20 cellular contexts compared by ENCODE assay signal in genomic region chr20:44596010-44596409, GRCh38. TPM values are rescaled to one million over a fixed set of nuclear protein-coding genes. Genes with fewer than 3 reads are reported as not detected.
DNase-seq lines count a peak whose midpoint lies in the region; ATAC-seq, FAIRE-seq and TF ChIP-seq lines count a peak whose summit lies in the region.
"Had no signal": no experiment of that assay in that cellular context is flagged by ENCODE, and none has a peak within 500 bp of the region (broad histone marks: within the 10 kb centered on the region; RNA-seq: fewer than 3 reads in every experiment).

No MANE protein-coding gene starts in this region.

- H3K4me1 ChIP-seq in Karpas-422 (ENCODE audit: low read length) (peaks cover 95% of the 10 kb centered on the region), ascending aorta (peaks cover 39 to 70% of the 10 kb centered on the region in 2 donors), tibial artery (peaks cover 3 to 86% (median 67%) of the 10 kb centered on the region in 4 donors)

- H2AFZ ChIP-seq in Karpas-422 (ENCODE audit: low read length) = no peak overlapping the region

- no peak for TF ChIP-seq CTCF in ascending aorta (IDR thresholded peaks at IDR 0.05)
- TF ChIP-seq CTCF in tibial artery (IDR thresholded peaks at IDR 0.05) = no peak

- H3K9me3 ChIP-seq in Karpas-422 (ENCODE audit: low read length) (no peaks in the 10 kb centered on the region), ascending aorta (no peaks in the 10 kb centered on the region), tibial artery (no peaks in the 10 kb centered on the region)
- H3K9me3 ChIP-seq: body of pancreas, neutrophil, Peyer's patch had no signal

- no peaks in the 10 kb centered on the region for H3K9me2 ChIP-seq in Karpas-422 (replicated peaks; ENCODE audit: insufficient read depth, low read length)

- H3K9me3 Mint-ChIP-seq in naive B cell = no peaks in the 10 kb centered on the region
- H3K9me3 Mint-ChIP-seq in stimulated activated naive CD8-positive, alpha-beta T cell treated with anti-CD3 and anti-CD28 coated beads, Interleukin-15, amount 100 ng/mL, for 72 hours = no peaks in the 10 kb centered on the region
- H3K9me3 Mint-ChIP-seq: activated naive CD4-positive, alpha-beta T cell treated with anti-CD3 and anti-CD28 coated beads for 36 hours; CD14-positive monocyte; dendritic cell treated with granulocyte-macrophage colony-stimulating factor and Interleukin-4, amounts not matched to agents 40 ng/mL and 50 ng/mL, for 4 days; mesothelial cell of epicardium had no signal

- H3K36me3 ChIP-seq in Karpas-422 (ENCODE audit: insufficient read depth, low read length) (peaks cover 70% of the 10 kb centered on the region), ascending aorta (peaks cover 5 to 20% of the 10 kb centered on the region in 2 donors), tibial artery (peaks cover 8 to 16% (median 15%) of the 10 kb centered on the region in 3 donors)
- H3K36me3 ChIP-seq: neutrophil had no signal

- H3K27ac Mint-ChIP-seq in naive B cell = peak overlapping the region in 4 of 6 donors; percentile 91 to 98 (median 96)
- H3K27ac Mint-ChIP-seq in stimulated activated naive CD8-positive, alpha-beta T cell treated with anti-CD3 and anti-CD28 coated beads, Interleukin-15, amount 100 ng/mL, for 72 hours = no peak overlapping the region
- H3K27ac Mint-ChIP-seq: activated CD4-positive, alpha-beta T cell treated with anti-CD3 and anti-CD28 coated beads for 36 hours; activated naive CD4-positive, alpha-beta T cell treated with anti-CD3 and anti-CD28 coated beads for 36 hours; dendritic cell treated with granulocyte-macrophage colony-stimulating factor and Interleukin-4, amounts not matched to agents 40 ng/mL and 50 ng/mL, for 4 days; mesothelial cell of epicardium had no signal

- no peak for FAIRE-seq in H54 (lab: Jason Lieb, UNC)
- FAIRE-seq: islet of Langerhans had no signal

- intact Hi-C loops in ascending aorta (cut with DNase I) = no loop called here
- intact Hi-C loops in tibial artery (cut with DNase I; ENCODE audit: low total_unique reads) = no loop called here

- DNase-seq in Karpas-422 = no peak
- no peak for DNase-seq in ascending aorta (ENCODE audit: low spot score in 2 of 2)
- DNase-seq in naive B cell = no peak
- peak in 1 of 2 donors; percentile 3 for DNase-seq in tibial artery
- no peak for DNase-seq in stimulated activated naive CD8-positive, alpha-beta T cell treated with anti-CD3 and anti-CD28 coated beads, Interleukin-15, amount 100 ng/mL, for 72 hours
- DNase-seq in H54 (ENCODE audit: insufficient read length, low spot score) = no peak
- DNase-seq: activated CD4-positive, alpha-beta T cell treated with anti-CD3 and anti-CD28 coated beads for 36 hours; activated naive CD4-positive, alpha-beta T cell treated with anti-CD3 and anti-CD28 coated beads for 36 hours; body of pancreas; KBM-7; NCI-H1092 treated with DMSO at 0.1 percent for 48 hours; Peyer's patch; stimulated activated CD4-positive, alpha-beta T cell treated with anti-CD3 and anti-CD28 coated beads, Interleukin-2, amount 100 ng/mL, for 48 hours had no signal

- peak overlapping the region; percentile 56 for H3K9ac ChIP-seq in Karpas-422 (ENCODE audit: low read length)

- ATAC-seq in naive B cell (ENCODE audit: low read depth in 2 of 2) = no peak
- ATAC-seq in HG03354 (IDR thresholded peaks at IDR 0.05; ENCODE audit: poor library complexity, severe bottlenecking, unreplicated experiment) = no peak
- ATAC-seq in stimulated activated naive CD8-positive, alpha-beta T cell treated with anti-CD3 and anti-CD28 coated beads, Interleukin-15, amount 100 ng/mL, for 72 hours = no peak
- ATAC-seq: activated CD4-positive, alpha-beta T cell treated with anti-CD3 and anti-CD28 coated beads for 36 hours; body of pancreas; SK-N-SH treated with all-trans-retinoic acid at 6 μM for 48 hours had no signal

- H3K36me3 Mint-ChIP-seq in naive B cell = peaks cover 15 to 24% of the 10 kb centered on the region in 2 donors

- peaks cover 7% of the 10 kb centered on the region; the same call in 1 of the 2 replicates for H4K20me1 ChIP-seq in Karpas-422 (ENCODE audit: insufficient read depth, low read depth, low read length)

- no peaks in the 10 kb centered on the region for H3K27me3 Mint-ChIP-seq in naive B cell
- H3K27me3 Mint-ChIP-seq in stimulated activated naive CD8-positive, alpha-beta T cell treated with anti-CD3 and anti-CD28 coated beads, Interleukin-15, amount 100 ng/mL, for 72 hours = no peaks in the 10 kb centered on the region
- H3K27me3 Mint-ChIP-seq: activated CD4-positive, alpha-beta T cell treated with anti-CD3 and anti-CD28 coated beads for 36 hours; dendritic cell treated with granulocyte-macrophage colony-stimulating factor and Interleukin-4, amounts not matched to agents 40 ng/mL and 50 ng/mL, for 4 days had no signal

- H3K4me3 ChIP-seq in Karpas-422 (ENCODE audit: low read length) = no peak overlapping the region; the same call in 1 of the 2 replicates
- H3K4me3 ChIP-seq in ascending aorta = no peak overlapping the region
- no peak overlapping the region for H3K4me3 ChIP-seq in tibial artery
- H3K4me3 ChIP-seq: body of pancreas, Peyer's patch had no signal

- no peaks in the 10 kb centered on the region for H3K27me3 ChIP-seq in Karpas-422 (ENCODE audit: low read length)
- H3K27me3 ChIP-seq in ascending aorta = no peaks in the 10 kb centered on the region
- no peaks in the 10 kb centered on the region for H3K27me3 ChIP-seq in tibial artery
- H3K27me3 ChIP-seq: body of pancreas, neutrophil, Peyer's patch had no signal

- H3K4me3 Mint-ChIP-seq in naive B cell = peak overlapping the region in 5 of 8 donors; percentile 40 to 91 (median 76)
- H3K4me3 Mint-ChIP-seq in stimulated activated naive CD8-positive, alpha-beta T cell treated with anti-CD3 and anti-CD28 coated beads, Interleukin-15, amount 100 ng/mL, for 72 hours = no peak overlapping the region
- H3K4me3 Mint-ChIP-seq: activated CD4-positive, alpha-beta T cell treated with anti-CD3 and anti-CD28 coated beads for 36 hours; activated naive CD4-positive, alpha-beta T cell treated with anti-CD3 and anti-CD28 coated beads for 36 hours; CD14-positive monocyte; dendritic cell treated with granulocyte-macrophage colony-stimulating factor and Interleukin-4, amounts not matched to agents 40 ng/mL and 50 ng/mL, for 4 days; mesothelial cell of epicardium had no signal

- peak overlapping the region; percentile 88 for H3K27ac ChIP-seq in Karpas-422 (ENCODE audit: low read length)
- peak overlapping the region; percentile 97 for H3K27ac ChIP-seq in ascending aorta
- H3K27ac ChIP-seq in tibial artery = peak overlapping the region; percentile 81 to 89
- H3K27ac ChIP-seq: body of pancreas, neutrophil had no signal

- no peak for TF ChIP-seq POLR2A in H54 (IDR thresholded peaks at IDR 0.05; ENCODE audit: low read depth, low read length)

- H3K4me2 ChIP-seq in Karpas-422 (ENCODE audit: low read depth, low read length, poor library complexity, severe bottlenecking) = peak overlapping the region; percentile 57

- peaks cover 98% of the 10 kb centered on the region for H3K79me2 ChIP-seq in Karpas-422 (ENCODE audit: low read length)

- H3K4me1 Mint-ChIP-seq in naive B cell = peaks cover 43 to 84% (median 75%) of the 10 kb centered on the region in 3 donors
- H3K4me1 Mint-ChIP-seq in stimulated activated naive CD8-positive, alpha-beta T cell treated with anti-CD3 and anti-CD28 coated beads, Interleukin-15, amount 100 ng/mL, for 72 hours = peaks cover 31% of the 10 kb centered on the region

RNA-seq across cellular contexts. Expression of gene PKIG, which starts 13.6 kb away (rescaled TPM):
- 261 and 285 TPM in 2 replicates for total RNA-seq in Karpas-422 (2014; rRNA removed; shearing (Covaris generic); ENCODE audit: low replicate concordance)
- total RNA-seq in ascending aorta = 84.7 TPM
- polyA plus RNA-seq in naive B cell (ENCODE audit: low read depth in 6 of 6) = 100 to 1,000 TPM in 4 of 6 donors, 10 to 100 TPM in 2; 74.7 to 219 (median 103) TPM

RNA-seq across cellular contexts. Expression of gene ADA, which starts 55.5 kb away (rescaled TPM):
- total RNA-seq in Karpas-422 (2014; rRNA removed; shearing (Covaris generic); ENCODE audit: low replicate concordance) = 0.11 TPM in 1 of 2 replicates, not detected in the other
- 0.75 TPM for total RNA-seq in ascending aorta
- 1 to 10 TPM; 1.7 to 7.6 (median 4.6) TPM for polyA plus RNA-seq in naive B cell (ENCODE audit: low read depth in 6 of 6)

Comparison
In these comparisons a context has a peak if more than half of its experiments do, and no peak if none do; other contexts are left out.
1. H3K27ac Mint-ChIP-seq: peak in naive B cell (4 of 6); none in stimulated activated naive CD8-positive, alpha-beta T cell treated with anti-CD3 and anti-CD28 coated beads, Interleukin-15, amount 100 ng/mL, for 72 hours (0 of 2).
2. H3K4me3 Mint-ChIP-seq: peak in naive B cell (5 of 8); none in stimulated activated naive CD8-positive, alpha-beta T cell treated with anti-CD3 and anti-CD28 coated beads, Interleukin-15, amount 100 ng/mL, for 72 hours (0 of 2).
3. Peak in every context shown above with its lines, with median percentiles within 50 percentile points of each other: H3K27ac ChIP-seq.